22 cellular contexts compared by ENCODE assay signal in the genomic region with DNA sequence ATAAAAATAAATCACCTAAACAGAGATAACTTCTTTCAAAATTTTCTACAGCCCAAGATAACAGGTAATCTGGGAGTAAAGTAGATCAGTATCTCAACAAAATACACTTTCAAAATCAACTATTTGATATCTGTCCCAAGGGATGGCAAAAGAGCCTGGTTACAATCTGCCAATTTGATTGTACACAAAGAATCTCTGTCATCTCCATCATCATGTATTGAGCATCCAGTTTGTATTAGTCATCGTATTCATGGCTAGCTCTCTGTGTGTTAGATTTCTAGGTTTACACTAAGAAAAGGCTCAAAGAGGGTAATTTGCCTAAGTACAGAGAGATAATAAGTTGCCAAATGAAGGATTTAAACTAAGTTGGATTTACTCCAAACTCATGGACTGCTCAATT.
DNase-seq lines count a peak whose midpoint lies in the region; ATAC-seq, FAIRE-seq and TF ChIP-seq lines count a peak whose summit lies in the region.
"Had no signal": no experiment of that assay in that cellular context is flagged by ENCODE, and none has a peak within 500 bp of the region (broad histone marks: within the 10 kb centered on the region; RNA-seq: fewer than 3 reads in every experiment).

No MANE protein-coding gene starts in this region.

- intact Hi-C loops in A673 (cut with micrococcal nuclease; ENCODE audit: unreplicated experiment): no loop called here

- CTCF ChIA-PET in A673 (lab: Charles Lee): no interaction called here

- H3K27ac ChIP-seq in A673 (ENCODE audit: low read depth, low read length, poor library complexity, severe bottlenecking) (no peak overlapping the region), upper lobe of left lung (no peak overlapping the region)

- POLR2A ChIA-PET in A673 (lab: Charles Lee; ENCODE audit: low non-redundant PET): no interaction called here

- peak; percentile 21 for FAIRE-seq in D721Med (lab: Jason Lieb, UNC)
- FAIRE-seq: GM12892, GM18507, H1, HTR-8/SVneo had no signal

- TF ChIP-seq EP300 in upper lobe of left lung (IDR thresholded peaks at IDR 0.05): no peak

- ATAC-seq in upper lobe of left lung (ENCODE audit: low FRiP score in 2 of 2): no peak

- no peak for TF ChIP-seq POLR2A in upper lobe of left lung (IDR thresholded peaks at IDR 0.05)

- DNase-seq in A673 (ENCODE audit: low spot score) (peak; percentile 1), D721Med (ENCODE audit: insufficient read length, low spot score) (no peak), NCI-H446 treated with DMSO at 0.1 percent for 48 hours (lab: John Stamatoyannopoulos, UW) (peak; percentile 18), dedifferentiated amniotic fluid mesenchymal stem cell (ENCODE audit: extremely low spot score) (peak; percentile 13), NCI-H82 treated with DMSO at 0.1 percent for 48 hours (lab: John Stamatoyannopoulos, UW; ENCODE audit: unreplicated experiment) (no peak), upper lobe of left lung (no peak)
- no peak for DNase-seq in stimulated activated CD4-positive, alpha-beta T cell treated with anti-CD3 and anti-CD28 coated beads, Interleukin-2, amount 100 ng/mL, for 24 hours
- DNase-seq: ACHN; BE2C; C1 segment of cervical spinal cord; Caco-2; CD4-positive, CD25-positive, alpha-beta regulatory T cell; CD8-positive, alpha-beta memory T cell; DMS153; DMS79; GDM1; H9; IMR-90 had no signal

- H3K4me1 ChIP-seq in A673 (ENCODE audit: insufficient read depth, low read length, poor library complexity, severe bottlenecking) (no peaks in the 10 kb centered on the region), upper lobe of left lung (no peaks in the 10 kb centered on the region)
- H3K4me1 ChIP-seq: BE2C, Caco-2 had no signal

- H3K36me3 ChIP-seq in A673 (ENCODE audit: insufficient read depth, low read length, poor library complexity, severe bottlenecking) (no peaks in the 10 kb centered on the region), upper lobe of left lung (no peaks in the 10 kb centered on the region)
- H3K36me3 ChIP-seq: BE2C had no signal

- 86 to 91% methylated on average over 1 of the region's 1 CpG for WGBS in upper lobe of left lung, 2 donors

- peaks cover 3% of the 10 kb centered on the region for H3K27me3 ChIP-seq in A673 (replicated peaks; ENCODE audit: insufficient read depth, low read depth, low read length, poor library complexity)
- H3K27me3 ChIP-seq in upper lobe of left lung: no peaks in the 10 kb centered on the region
- H3K27me3 ChIP-seq: BE2C had no signal

- H3K4me3 ChIP-seq in A673 (ENCODE audit: low read depth, low read length, poor library complexity, severe bottlenecking) (no peak overlapping the region), upper lobe of left lung (no peak overlapping the region)

- no peak for TF ChIP-seq CTCF in A673 (conservative IDR thresholded peaks at IDR 0.05; ENCODE audit: low read depth, low read length)
- no peak for TF ChIP-seq CTCF in D721Med (IDR thresholded peaks at IDR 0.05; ENCODE audit: insufficient read depth, missing control alignments)
- TF ChIP-seq CTCF in upper lobe of left lung (IDR thresholded peaks at IDR 0.05): no peak

- H3K9me3 ChIP-seq in A673 (ENCODE audit: low read depth, low read length, poor library complexity, severe bottlenecking) (no peaks in the 10 kb centered on the region), upper lobe of left lung (no peaks in the 10 kb centered on the region)
- H3K9me3 ChIP-seq: BE2C, Caco-2 had no signal

- no TSS peak for BruUV-seq in A673 (replicated peaks; lab: Mats Ljungman, UMichigan)

Comparison
In these comparisons a context has a peak if more than half of its experiments do, and no peak if none do; other contexts are left out.
1. DNase-seq: peak in A673 (single experiment), NCI-H446 treated with DMSO at 0.1 percent for 48 hours (single experiment) and dedifferentiated amniotic fluid mesenchymal stem cell (single experiment); none in D721Med (single experiment), NCI-H82 treated with DMSO at 0.1 percent for 48 hours (single experiment), stimulated activated CD4-positive, alpha-beta T cell treated with anti-CD3 and anti-CD28 coated beads, Interleukin-2, amount 100 ng/mL, for 24 hours (0 of 2) and upper lobe of left lung (0 of 2).